ENCODE assay signal across 20 cellular contexts in genomic region chr2:155755481-155755880, GRCh38.
DNase-seq lines count a peak whose midpoint lies in the region; ATAC-seq, FAIRE-seq and TF ChIP-seq lines count a peak whose summit lies in the region.
"Had no signal": no experiment of that assay in that cellular context is flagged by ENCODE, and none has a peak within 500 bp of the region (broad histone marks: within the 10 kb centered on the region; RNA-seq: fewer than 3 reads in every experiment).

No MANE protein-coding gene starts in this region.

- H3K9ac ChIP-seq in IMR-90 (ENCODE audit: low read depth, low read length): no peak overlapping the region
- no peak overlapping the region for H3K9ac ChIP-seq in H1 (replicated peaks in 1 of 4; ENCODE audit: extremely low read depth in 1 of 4, low read depth in 3 of 4, low read length in 3 of 4)
- H3K9ac ChIP-seq: BLaER1 treated with 17β-estradiol and CSF1 and Interleukin-3, amounts not matched to agents 10 nM and 100 nM had no signal

- H2AK5ac ChIP-seq in IMR-90 (ENCODE audit: low read depth, low read length): no peak overlapping the region
- H2AK5ac ChIP-seq in H1 (ENCODE audit: low read depth, low read length): no peak overlapping the region

- no peaks in the 10 kb centered on the region for H3K79me2 ChIP-seq in H1 (ENCODE audit: control insufficient read depth in 1 of 2, insufficient read depth in 2 of 2, low read length in 2 of 2)

- H2BK120ac ChIP-seq in IMR-90 (ENCODE audit: low read depth, low read length) (no peak overlapping the region), H1 (replicated peaks; ENCODE audit: low read depth, low read length) (no peak overlapping the region)

- TF ChIP-seq EP300 in A549 (IDR thresholded peaks at IDR 0.05) (no peak), H1 (IDR thresholded peaks at IDR 0.05; ENCODE audit: borderline replicate concordance in 1 of 2, low read depth in 2 of 2, low read length in 2 of 2) (no peak)

- H3K4me3 ChIP-seq in A549 (no peak overlapping the region), IMR-90 (ENCODE audit: insufficient read depth, low read depth, low read length) (no peak overlapping the region), H1 (ENCODE audit: extremely low read depth in 1 of 4, insufficient read depth in 2 of 4, low read depth in 3 of 4, low read length in 4 of 4) (no peak overlapping the region)
- H3K4me3 ChIP-seq: BLaER1 treated with 17β-estradiol and CSF1 and Interleukin-3, amounts not matched to agents 10 nM and 100 nM had no signal

- H3K4me2 ChIP-seq in A549 (no peak overlapping the region), IMR-90 (ENCODE audit: low read depth, low read length) (no peak overlapping the region), H1 (ENCODE audit: insufficient read depth in 1 of 2, low read depth in 2 of 2, low read length in 2 of 2) (no peak overlapping the region)
- H3K4me2 ChIP-seq: BLaER1 treated with 17β-estradiol and CSF1 and Interleukin-3, amounts not matched to agents 10 nM and 100 nM had no signal

- H3K9me1 ChIP-seq in IMR-90 (ENCODE audit: insufficient read depth, low read length): no peaks in the 10 kb centered on the region

- H3K36me3 ChIP-seq in IMR-90 (ENCODE audit: control insufficient read depth, insufficient read depth, low read length): no peaks in the 10 kb centered on the region
- no peaks in the 10 kb centered on the region for H3K36me3 ChIP-seq in H1 (ENCODE audit: control insufficient read depth in 2 of 4, insufficient read depth in 4 of 4, low read length in 3 of 4)
- H3K36me3 ChIP-seq: BLaER1 treated with 17β-estradiol and CSF1 and Interleukin-3, amounts not matched to agents 10 nM and 100 nM had no signal

- H4K8ac ChIP-seq in IMR-90 (ENCODE audit: low read depth in 2 of 2, low read length in 2 of 2) (no peak overlapping the region), H1 (ENCODE audit: extremely low read depth, insufficient read depth, low read length) (no peak overlapping the region)

- H3K79me1 ChIP-seq in IMR-90 (ENCODE audit: low read depth in 1 of 2, low read length in 2 of 2): no peaks in the 10 kb centered on the region
- no peaks in the 10 kb centered on the region for H3K79me1 ChIP-seq in H1 (ENCODE audit: low read depth, low read length)

- no peak overlapping the region for H4K91ac ChIP-seq in IMR-90 (ENCODE audit: insufficient read depth, low read depth, low read length)
- no peak overlapping the region for H4K91ac ChIP-seq in H1 (replicated peaks; ENCODE audit: insufficient read length, low read length)

- no peak for DNase-seq in A549 (ENCODE audit: low read depth in 1 of 2, low spot score in 1 of 2)
- DNase-seq in IMR-90: no peak
- DNase-seq in H1 (ENCODE audit: low read depth in 1 of 2, low spot score in 2 of 2): no peak
- no peak for DNase-seq in activated CD8-positive, alpha-beta memory T cell treated with anti-CD3 and anti-CD28 coated beads, Interleukin-2, amount 50 U/mL, for 4 hours
- DNase-seq in caudate nucleus (lab: John Stamatoyannopoulos, UW): no peak
- DNase-seq: 8988T; AML-193; Caco-2; Calu3; CD4-positive, alpha-beta T cell; CD8-positive, alpha-beta T cell; DMS79 treated with DMSO at 0.1 percent for 48 hours; GF-D8 had no signal

- H3K4me1 ChIP-seq in A549: no peaks in the 10 kb centered on the region
- no peaks in the 10 kb centered on the region for H3K4me1 ChIP-seq in IMR-90 (ENCODE audit: control insufficient read depth, insufficient read depth, low read length)
- no peaks in the 10 kb centered on the region for H3K4me1 ChIP-seq in H1 (replicated peaks in 1 of 4; ENCODE audit: control insufficient read depth in 3 of 4, insufficient read depth in 4 of 4, low read length in 3 of 4)
- H3K4me1 ChIP-seq: Caco-2 had no signal

- no peak for ATAC-seq in A549
- no peak for ATAC-seq in IMR-90 (ENCODE audit: low read depth)
- ATAC-seq: CD8-positive, alpha-beta T cell had no signal

- CTCF ChIA-PET in A549 (lab: Yijun Ruan, JAX): no interaction called here
- CTCF ChIA-PET in IMR-90 (lab: Yijun Ruan, JAX): interaction anchor here (0.6 kb wide), 1 partner anchor 580 kb away, joined by 3 read pairs; no protein-coding TSS in a partner anchor
- CTCF ChIA-PET in H1 (lab: Charles Lee; ENCODE audit: partially characterized antibody): no interaction called here

- H3K56ac ChIP-seq in IMR-90 (ENCODE audit: extremely low read depth, insufficient read depth, low read length) (no peak overlapping the region), H1 (replicated peaks; ENCODE audit: insufficient read length, low read depth, low read length) (no peak overlapping the region)

- no peak overlapping the region for H2BK12ac ChIP-seq in H1 (ENCODE audit: low read depth, low read length)

- H3K18ac ChIP-seq in IMR-90 (ENCODE audit: low read depth, low read length): no peak overlapping the region
- no peak overlapping the region for H3K18ac ChIP-seq in H1 (ENCODE audit: extremely low read depth, low read length)

- H2BK20ac ChIP-seq in IMR-90 (ENCODE audit: low read depth, low read length) (no peak overlapping the region), H1 (ENCODE audit: low read length) (no peak overlapping the region)

- H4K5ac ChIP-seq in IMR-90 (ENCODE audit: low read depth, low read length) (no peak overlapping the region), H1 (ENCODE audit: insufficient read length, low read depth, low read length) (no peak overlapping the region)

- no peaks in the 10 kb centered on the region for H3K23me2 ChIP-seq in H1 (ENCODE audit: low read depth, low read length)

- no peak overlapping the region for H2AK9ac ChIP-seq in IMR-90 (replicated peaks; ENCODE audit: low read depth, low read length, poor library complexity)

- dilution Hi-C loops in IMR-90 (cut with HindIII; ENCODE audit: low sequenced_read_pairs, unreplicated experiment): no loop called here

- intact Hi-C loops in IMR-90 (cut with micrococcal nuclease): no loop called here

- H3K23ac ChIP-seq in IMR-90 (ENCODE audit: low read depth, low read length) (no peak overlapping the region), H1 (ENCODE audit: insufficient read length) (no peak overlapping the region)

- TF ChIP-seq CTCF in A549 (IDR thresholded peaks at IDR 0.05) (no peak), IMR-90 (conservative IDR thresholded peaks at IDR 0.05; ENCODE audit: low read depth, low read length) (no peak), H1 (IDR thresholded peaks at IDR 0.05; ENCODE audit: control extremely low read depth in 1 of 3, insufficient read depth in 1 of 3, low read depth in 1 of 3, low read length in 3 of 3) (no peak)

- BruUV-seq in IMR-90 (replicated peaks; lab: Mats Ljungman, UMichigan): no TSS peak

- no peaks in the 10 kb centered on the region for H4K20me1 ChIP-seq in IMR-90 (ENCODE audit: insufficient read depth, low read length)
- no peaks in the 10 kb centered on the region for H4K20me1 ChIP-seq in H1 (replicated peaks in 1 of 2; ENCODE audit: control insufficient read depth in 1 of 2, insufficient read depth in 2 of 2, low read length in 2 of 2)
- H4K20me1 ChIP-seq: BLaER1 treated with 17β-estradiol and CSF1 and Interleukin-3, amounts not matched to agents 10 nM and 100 nM had no signal

- H2BK15ac ChIP-seq in IMR-90 (ENCODE audit: low read depth, low read length): no peak overlapping the region
- no peak overlapping the region for H2BK15ac ChIP-seq in H1 (ENCODE audit: low read length)

- no peak overlapping the region for H3K4ac ChIP-seq in IMR-90 (ENCODE audit: low read depth, low read length)
- no peak overlapping the region for H3K4ac ChIP-seq in H1 (replicated peaks; ENCODE audit: insufficient read length, low read depth, low read length)

- H3K27ac ChIP-seq in A549 (no peak overlapping the region), IMR-90 (ENCODE audit: insufficient read depth, low read length) (no peak overlapping the region), H1 (ENCODE audit: low read depth, low read length) (no peak overlapping the region), caudate nucleus (ENCODE audit: low read depth, low read length) (no peak overlapping the region)
- H3K27ac ChIP-seq: BLaER1 treated with 17β-estradiol and CSF1 and Interleukin-3, amounts not matched to agents 10 nM and 100 nM; C4-2B had no signal

- H2BK5ac ChIP-seq in IMR-90 (ENCODE audit: low read depth, low read length, poor library complexity, severe bottlenecking) (no peak overlapping the region), H1 (ENCODE audit: low read depth, low read length) (no peak overlapping the region)

- TF ChIP-seq POLR2A in A549 (IDR thresholded peaks at IDR 0.05; ENCODE audit: low read length): no peak
- TF ChIP-seq POLR2A in IMR-90 (IDR thresholded peaks at IDR 0.05; ENCODE audit: low read depth, low read length): no peak
- TF ChIP-seq POLR2A in H1 (IDR thresholded peaks at IDR 0.05; ENCODE audit: control extremely low read depth in 1 of 2, low read depth in 2 of 2, low read length in 2 of 2): no peak

- H3K9me3 ChIP-seq in A549: no peaks in the 10 kb centered on the region
- no peaks in the 10 kb centered on the region for H3K9me3 ChIP-seq in IMR-90 (ENCODE audit: control insufficient read depth, insufficient read depth, low read length)
- no peaks in the 10 kb centered on the region for H3K9me3 ChIP-seq in H1 (ENCODE audit: insufficient read depth in 2 of 2, low read depth in 1 of 2, low read length in 1 of 2)
- H3K9me3 ChIP-seq: BLaER1 treated with 17β-estradiol and CSF1 and Interleukin-3, amounts not matched to agents 10 nM and 100 nM; Caco-2 had no signal

- H2AFZ ChIP-seq in IMR-90 (replicated peaks; ENCODE audit: low read length, poor library complexity): no peak overlapping the region
- no peak overlapping the region for H2AFZ ChIP-seq in H1 (ENCODE audit: low read length)

- in situ Hi-C loops in IMR-90 (cut with MboI; ENCODE audit: low sequenced_read_pairs): no loop called here

- POLR2A ChIA-PET in A549 (lab: Yijun Ruan, JAX) (no interaction called here), IMR-90 (lab: Charles Lee; ENCODE audit: unreplicated experiment) (no interaction called here), H1 (lab: Charles Lee; ENCODE audit: partially characterized antibody) (no interaction called here)

- no peak for FAIRE-seq in A549 (lab: Jason Lieb, UNC)
- no peak for FAIRE-seq in H1 (lab: Jason Lieb, UNC)
- FAIRE-seq: A204.1, D721Med, G401.6, GM12891, GM19239 had no signal

- H3K27me3 ChIP-seq in IMR-90 (ENCODE audit: control insufficient read depth, insufficient read depth, low read length) (no peaks in the 10 kb centered on the region), H1 (replicated peaks in 1 of 4; ENCODE audit: control insufficient read depth in 3 of 4, extremely low read depth in 1 of 4, insufficient read depth in 3 of 4, low read length in 3 of 4) (no peaks in the 10 kb centered on the region)
- H3K27me3 ChIP-seq: BLaER1 treated with 17β-estradiol and CSF1 and Interleukin-3, amounts not matched to agents 10 nM and 100 nM had no signal

- TF ChIP-seq RAD21 in A549 (conservative IDR thresholded peaks at IDR 0.05 in 1 of 2, IDR thresholded peaks at IDR 0.05 in 1 of 2) (no peak), IMR-90 (IDR thresholded peaks at IDR 0.05; ENCODE audit: low read length) (no peak), H1 (IDR thresholded peaks at IDR 0.05 in 1 of 2, conservative IDR thresholded peaks at IDR 0.05 in 1 of 2; ENCODE audit: low read depth in 2 of 2, low read length in 2 of 2) (no peak)

- H3K14ac ChIP-seq in IMR-90 (replicated peaks; ENCODE audit: low read depth, low read length) (no peak overlapping the region), H1 (ENCODE audit: insufficient read length) (no peak overlapping the region)

TF ChIP-seq in A549, 52 proteins besides CTCF, POLR2A, EP300 and RAD21 (continues in another document):
- no peak for TF ChIP-seq KDM5A (IDR thresholded peaks at IDR 0.05)

Comparison
In these comparisons a context has a peak if more than half of its experiments do, and no peak if none do; other contexts are left out.
1. Of the 18 proteins assayed by ChIP-seq in both H1 and A549: peak only in H1: none; only in A549: none; in both: MAFK; in neither: 17.